Comparison of ENCODE assay signal across 20 cellular contexts in the genomic region with DNA sequence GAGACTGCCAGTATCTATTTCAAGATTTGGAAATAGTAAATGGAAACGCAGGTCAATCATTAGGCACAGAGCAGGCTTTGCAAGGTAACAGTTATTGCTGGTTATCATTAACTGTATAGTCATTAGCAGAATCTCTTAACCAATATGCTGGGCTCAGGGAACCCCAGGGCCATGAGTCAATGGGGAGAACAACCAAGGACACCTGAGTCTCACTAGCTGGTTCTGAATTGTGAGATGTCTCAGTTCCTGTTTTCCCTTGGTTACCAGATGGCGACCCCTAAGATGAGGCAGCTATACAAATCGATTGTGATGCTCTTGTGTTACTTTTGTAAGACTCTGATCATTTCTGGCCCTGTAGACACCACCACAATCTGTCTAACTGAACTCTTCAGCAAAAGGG.
DNase-seq lines count a peak whose midpoint lies in the region; ATAC-seq and FAIRE-seq lines count a peak whose summit lies in the region.
"Had no signal": no experiment of that assay in that cellular context is flagged by ENCODE, and none has a peak within 500 bp of the region (broad histone marks: within the 10 kb centered on the region; RNA-seq: fewer than 3 reads in every experiment).

No MANE protein-coding gene starts in this region.

- peak; percentile 45 for FAIRE-seq in GM18507 (lab: Jason Lieb, UNC)
- FAIRE-seq: GM19239, H1, RCC 7860 had no signal

- DNase-seq in GM18507 (ENCODE audit: extremely low spot score, insufficient read length, low read depth): peak; percentile 3
- DNase-seq in NAMALWA (ENCODE audit: low spot score): peak; percentile 1
- DNase-seq in activated T-cell treated with anti-CD3 and anti-CD28 coated beads, Interleukin-2, amount 50 U/mL, for 1 hour: no peak
- DNase-seq in NCI-H345 treated with DMSO at 0.1 percent for 48 hours (lab: John Stamatoyannopoulos, UW; ENCODE audit: unreplicated experiment): no peak
- DNase-seq in stimulated activated CD4-positive, alpha-beta T cell treated with anti-CD3 and anti-CD28 coated beads, Interleukin-2, amount 100 ng/mL, for 48 hours: no peak
- DNase-seq in H4 (ENCODE audit: low spot score): no peak
- DNase-seq: IMR-90, MM.1S, NCI-H1048, NCI-H1417, NCI-H1694 treated with DMSO at 0.1 percent for 48 hours, NCI-H2081, NCI-H2227 treated with DMSO at 0.1 percent for 48 hours, NCI-H510A, SIG-M5 had no signal

- ATAC-seq in GM21619 (IDR thresholded peaks at IDR 0.05; ENCODE audit: unreplicated experiment) (peak; percentile 54), HG03159 (IDR thresholded peaks at IDR 0.05; ENCODE audit: unreplicated experiment) (peak; percentile 66)

Comparison
In these comparisons a context has a peak if more than half of its experiments do, and no peak if none do; other contexts are left out.
1. DNase-seq: peak in GM18507 (single experiment) and NAMALWA (single experiment); none in activated T-cell treated with anti-CD3 and anti-CD28 coated beads, Interleukin-2, amount 50 U/mL, for 1 hour (single experiment), NCI-H345 treated with DMSO at 0.1 percent for 48 hours (single experiment), stimulated activated CD4-positive, alpha-beta T cell treated with anti-CD3 and anti-CD28 coated beads, Interleukin-2, amount 100 ng/mL, for 48 hours (0 of 2) and H4 (single experiment).